Comparison of ENCODE assay signal across 9 cellular contexts in the genomic region with DNA sequence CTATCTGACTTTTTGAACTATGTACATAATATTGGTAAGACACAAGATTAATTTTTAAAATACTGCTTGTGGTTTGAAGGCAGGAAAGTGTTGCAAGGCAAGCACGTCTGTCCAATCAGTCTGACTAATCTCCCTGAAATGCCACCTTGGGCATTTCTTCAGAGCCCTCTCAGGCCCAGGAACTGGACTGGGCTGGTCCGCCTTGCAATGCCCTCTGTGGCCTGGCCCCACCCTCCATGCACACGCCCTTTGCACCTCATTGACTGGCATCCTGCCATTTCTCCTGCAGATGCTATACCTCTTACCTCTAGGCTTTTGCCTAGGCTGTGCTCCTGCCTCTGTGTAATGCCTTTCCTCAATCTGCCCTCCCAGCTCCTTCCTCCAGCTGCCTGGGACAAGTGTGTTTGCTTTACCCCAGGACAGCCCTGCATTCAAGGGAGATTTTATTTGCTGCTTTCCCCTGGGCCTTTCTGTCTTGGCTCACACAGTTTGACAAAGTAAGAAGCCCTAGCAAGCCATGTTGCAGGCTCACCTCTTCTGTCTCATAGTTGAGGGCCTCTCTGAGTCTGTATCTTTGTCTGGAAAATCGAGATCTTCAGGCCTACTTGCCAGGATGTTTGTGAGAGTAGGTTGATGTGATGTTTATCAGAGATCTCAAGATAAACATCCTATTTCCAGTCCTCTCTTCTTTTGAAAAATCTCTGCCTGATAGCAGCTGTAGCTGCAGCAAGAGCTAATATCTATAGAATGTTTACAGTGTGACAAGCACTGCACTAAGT.
DNase-seq lines count a peak whose midpoint lies in the region; ATAC-seq and TF ChIP-seq lines count a peak whose summit lies in the region.
"Had no signal": no experiment of that assay in that cellular context is flagged by ENCODE, and none has a peak within 500 bp of the region (broad histone marks: within the 10 kb centered on the region; RNA-seq: fewer than 3 reads in every experiment).

No MANE protein-coding gene starts in this region.

- CTCF ChIA-PET in activated naive CD4-positive, alpha-beta T cell treated with anti-CD3 and anti-CD28 coated beads, Interleukin-2, amount 10 ng/mL, durations not matched to agents 7 days and 5 days (lab: Charles Lee): no interaction called here

- H3F3A ChIP-seq in neural progenitor cell (ENCODE audit: low read depth): peaks cover 8% of the 10 kb centered on the region

- H3K4me2 ChIP-seq in neural progenitor cell: no peak overlapping the region

- H3K4me3 Mint-ChIP-seq in neural progenitor cell: no peak overlapping the region
- no peak overlapping the region for H3K4me3 Mint-ChIP-seq in activated naive CD4-positive, alpha-beta T cell treated with anti-CD3 and anti-CD28 coated beads, Interleukin-2, amount 10 ng/mL, durations not matched to agents 7 days and 5 days

- peaks cover 7% of the 10 kb centered on the region for H3K27me3 Mint-ChIP-seq in neural progenitor cell (ENCODE audit: insufficient read depth, low read depth)
- peaks cover 18% of the 10 kb centered on the region for H3K27me3 Mint-ChIP-seq in activated naive CD4-positive, alpha-beta T cell treated with anti-CD3 and anti-CD28 coated beads, Interleukin-2, amount 10 ng/mL, durations not matched to agents 7 days and 5 days

- H3K79me2 ChIP-seq in neural progenitor cell (ENCODE audit: low read depth): no peaks in the 10 kb centered on the region

- H3K36me3 Mint-ChIP-seq in neural progenitor cell: no peaks in the 10 kb centered on the region
- peaks cover 2% of the 10 kb centered on the region for H3K36me3 Mint-ChIP-seq in activated naive CD4-positive, alpha-beta T cell treated with anti-CD3 and anti-CD28 coated beads, Interleukin-2, amount 10 ng/mL, durations not matched to agents 7 days and 5 days

- H3K27ac Mint-ChIP-seq in neural progenitor cell: no peak overlapping the region
- no peak overlapping the region for H3K27ac Mint-ChIP-seq in activated naive CD4-positive, alpha-beta T cell treated with anti-CD3 and anti-CD28 coated beads, Interleukin-2, amount 10 ng/mL, durations not matched to agents 7 days and 5 days

- H3K9ac ChIP-seq in duodenal mucosa (ENCODE audit: low read depth in 1 of 2, low read length in 2 of 2) (peak overlapping the region in 1 of 2 donors; percentile 45), neural progenitor cell (no peak overlapping the region)

- H3K9me3 Mint-ChIP-seq in neural progenitor cell: no peaks in the 10 kb centered on the region
- peaks cover 2% of the 10 kb centered on the region for H3K9me3 Mint-ChIP-seq in activated naive CD4-positive, alpha-beta T cell treated with anti-CD3 and anti-CD28 coated beads, Interleukin-2, amount 10 ng/mL, durations not matched to agents 7 days and 5 days

- H3K4me3 ChIP-seq in duodenal mucosa (ENCODE audit: low read depth in 1 of 2, low read length in 2 of 2) (no peak overlapping the region), neural progenitor cell (no peak overlapping the region)
- H3K4me3 ChIP-seq: cardiac muscle cell had no signal

- H3K36me3 ChIP-seq in duodenal mucosa (ENCODE audit: control insufficient read depth in 1 of 2, insufficient read depth in 2 of 2, low read length in 2 of 2): no peaks in the 10 kb centered on the region
- H3K36me3 ChIP-seq in neural progenitor cell: no peaks in the 10 kb centered on the region
- H3K36me3 ChIP-seq: cardiac muscle cell had no signal

- H3K4me1 Mint-ChIP-seq in neural progenitor cell: no peaks in the 10 kb centered on the region
- peaks cover 50% of the 10 kb centered on the region for H3K4me1 Mint-ChIP-seq in activated naive CD4-positive, alpha-beta T cell treated with anti-CD3 and anti-CD28 coated beads, Interleukin-2, amount 10 ng/mL, durations not matched to agents 7 days and 5 days

- H3K4me1 ChIP-seq in duodenal mucosa (ENCODE audit: control insufficient read depth in 1 of 2, insufficient read depth in 2 of 2, low read length in 2 of 2) (peaks cover 29 to 50% of the 10 kb centered on the region in 2 donors), neural progenitor cell (peaks cover 11% of the 10 kb centered on the region)

- no peaks in the 10 kb centered on the region for H3K9me3 ChIP-seq in duodenal mucosa (ENCODE audit: control insufficient read depth in 1 of 2, low read length in 2 of 2)
- H3K9me3 ChIP-seq in neural progenitor cell (ENCODE audit: low read depth): no peaks in the 10 kb centered on the region

- peak; percentile 88 for DNase-seq in EL
- DNase-seq in NCI-H226: peak; percentile 98
- DNase-seq in neural progenitor cell (ENCODE audit: low spot score): no peak
- no peak for DNase-seq in stimulated activated CD4-positive, alpha-beta T cell treated with anti-CD3 and anti-CD28 coated beads, Interleukin-4, amount 100 ng/mL, for 4 hours
- DNase-seq in activated naive CD4-positive, alpha-beta T cell treated with anti-CD3 and anti-CD28 coated beads, Interleukin-2, amount 10 ng/mL, durations not matched to agents 7 days and 5 days: no peak
- no peak for DNase-seq in NCI-H82 (lab: John Stamatoyannopoulos, UW)

- no peak for TF ChIP-seq CTCF in neural progenitor cell (IDR thresholded peaks at IDR 0.05)

- H3K27me3 ChIP-seq in duodenal mucosa (ENCODE audit: control insufficient read depth in 1 of 2, insufficient read depth in 2 of 2, low read length in 2 of 2): no peaks in the 10 kb centered on the region
- no peaks in the 10 kb centered on the region for H3K27me3 ChIP-seq in neural progenitor cell

- peak overlapping the region; percentile 50 for H3K27ac ChIP-seq in duodenal mucosa (ENCODE audit: low read depth, low read length)
- H3K27ac ChIP-seq in neural progenitor cell: no peak overlapping the region
- H3K27ac ChIP-seq: cardiac muscle cell had no signal

- H2AFZ ChIP-seq in neural progenitor cell (replicated peaks): peak overlapping the region; percentile 40

- H4K20me1 ChIP-seq in neural progenitor cell (ENCODE audit: low read depth): no peaks in the 10 kb centered on the region

- ATAC-seq in GM18867 (IDR thresholded peaks at IDR 0.05; ENCODE audit: unreplicated experiment): no peak

Comparison
In these comparisons a context has a peak if more than half of its experiments do, and no peak if none do; other contexts are left out.
1. DNase-seq: peak in EL (single experiment) and NCI-H226 (single experiment); none in neural progenitor cell (single experiment), stimulated activated CD4-positive, alpha-beta T cell treated with anti-CD3 and anti-CD28 coated beads, Interleukin-4, amount 100 ng/mL, for 4 hours (0 of 2), activated naive CD4-positive, alpha-beta T cell treated with anti-CD3 and anti-CD28 coated beads, Interleukin-2, amount 10 ng/mL, durations not matched to agents 7 days and 5 days (single experiment) and NCI-H82 (single experiment).